ENCODE assay signal across 24 cellular contexts in the genomic region with DNA sequence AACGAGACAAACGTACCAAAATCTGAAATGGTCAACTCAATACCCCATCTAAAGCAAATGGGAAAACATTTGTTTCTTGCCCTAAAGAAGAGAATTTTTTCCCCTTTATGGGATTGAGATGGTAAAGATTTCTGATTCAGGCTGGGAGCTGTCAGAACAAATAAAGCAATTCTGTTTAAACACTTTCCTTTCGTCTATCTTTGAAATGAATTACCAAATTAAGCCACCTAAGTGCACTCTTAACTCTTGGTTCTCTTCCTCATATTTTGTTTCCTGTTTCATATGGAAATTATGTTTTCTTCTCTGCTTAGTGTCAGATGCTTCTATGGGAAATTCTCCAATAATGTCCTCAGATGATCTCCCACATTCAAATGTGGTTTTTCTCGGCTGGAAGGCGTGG.
"Had no signal": no experiment of that assay in that cellular context is flagged by ENCODE, and none has a peak within 500 bp of the region (broad histone marks: within the 10 kb centered on the region; RNA-seq: fewer than 3 reads in every experiment).

No MANE protein-coding gene starts in this region.

- H3K27me3 ChIP-seq: MG63, SJSA1 had no signal

- DNase-seq: IMR-90; Karpas-422; KG1; MG63; NCI-H1092; NCI-H1105 treated with DMSO at 0.1 percent for 48 hours; NCI-H1417 treated with DMSO at 0.1 percent for 48 hours; NCI-H146; NCI-H1694 treated with DMSO at 0.1 percent for 48 hours; NCI-H1930; NCI-H2081; NCI-H2107; NCI-H2227 treated with DMSO at 0.1 percent for 48 hours; NCI-H524; NCI-H526 treated with DMSO at 0.1 percent for 48 hours; NCI-H748 treated with DMSO at 0.1 percent for 48 hours; NK-92 treated with Interleukin-12 subunit alpha and Interleukin-12 subunit beta, amount 100 ng/mL, for 24 hours; Right ventricle myocardium superior; RPMI8226; SIG-M5; SW 1271; T-helper 1 cell had no signal

- H3K27ac ChIP-seq: SJSA1 had no signal

- H3K4me3 ChIP-seq: MG63, SJSA1 had no signal

- H3K36me3 ChIP-seq: MG63, SJSA1 had no signal

- H3K9me3 ChIP-seq: MG63, SJSA1 had no signal

- ATAC-seq: HepG2 had no signal

- H3K4me1 ChIP-seq: SJSA1 had no signal
